Comparison of ENCODE assay signal across 2 cellular contexts in the genomic region with DNA sequence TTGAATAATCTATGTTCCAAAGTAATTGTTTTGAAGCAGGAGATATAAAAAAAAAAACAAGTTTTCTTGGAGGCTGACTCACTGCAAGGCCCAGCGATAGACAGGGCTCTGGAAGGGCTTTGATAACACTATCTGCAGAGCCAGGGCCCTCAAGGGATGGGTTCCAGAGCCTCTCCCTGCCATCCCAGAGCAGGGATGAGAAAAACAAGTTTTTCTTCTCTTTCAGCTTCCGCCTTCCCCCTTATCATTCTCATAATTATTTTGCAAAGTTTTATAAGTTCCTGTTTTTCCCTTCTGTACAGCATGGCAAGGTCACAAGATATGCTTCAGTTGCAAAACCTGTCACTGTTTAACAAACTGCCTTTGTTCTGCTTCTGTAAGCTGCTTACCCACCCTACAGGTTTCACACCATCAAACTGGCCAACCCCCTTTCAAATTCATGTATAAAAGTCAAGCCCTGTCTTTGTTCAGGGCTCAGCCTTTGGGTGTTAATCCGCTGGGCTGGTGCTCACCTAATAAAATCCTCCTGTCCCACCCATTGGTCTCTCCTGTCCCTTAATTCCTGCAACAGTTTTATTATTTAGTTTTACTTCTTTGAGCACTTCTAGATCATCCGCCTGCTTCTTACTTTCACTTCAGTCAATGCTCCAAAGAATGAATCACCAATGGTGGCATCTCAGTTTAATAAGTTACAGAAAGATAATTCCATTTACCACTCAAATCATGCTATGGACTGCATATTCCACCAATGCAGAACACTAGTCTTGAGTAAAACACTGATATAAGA.
TF ChIP-seq lines count a peak whose summit lies in the region.

No MANE protein-coding gene starts in this region.

TF ChIP-seq in GM23338, 12 proteins besides CTCF, POLR2A, EP300 and RAD21 (continued from another document):
- TF ChIP-seq, protein P1, sequence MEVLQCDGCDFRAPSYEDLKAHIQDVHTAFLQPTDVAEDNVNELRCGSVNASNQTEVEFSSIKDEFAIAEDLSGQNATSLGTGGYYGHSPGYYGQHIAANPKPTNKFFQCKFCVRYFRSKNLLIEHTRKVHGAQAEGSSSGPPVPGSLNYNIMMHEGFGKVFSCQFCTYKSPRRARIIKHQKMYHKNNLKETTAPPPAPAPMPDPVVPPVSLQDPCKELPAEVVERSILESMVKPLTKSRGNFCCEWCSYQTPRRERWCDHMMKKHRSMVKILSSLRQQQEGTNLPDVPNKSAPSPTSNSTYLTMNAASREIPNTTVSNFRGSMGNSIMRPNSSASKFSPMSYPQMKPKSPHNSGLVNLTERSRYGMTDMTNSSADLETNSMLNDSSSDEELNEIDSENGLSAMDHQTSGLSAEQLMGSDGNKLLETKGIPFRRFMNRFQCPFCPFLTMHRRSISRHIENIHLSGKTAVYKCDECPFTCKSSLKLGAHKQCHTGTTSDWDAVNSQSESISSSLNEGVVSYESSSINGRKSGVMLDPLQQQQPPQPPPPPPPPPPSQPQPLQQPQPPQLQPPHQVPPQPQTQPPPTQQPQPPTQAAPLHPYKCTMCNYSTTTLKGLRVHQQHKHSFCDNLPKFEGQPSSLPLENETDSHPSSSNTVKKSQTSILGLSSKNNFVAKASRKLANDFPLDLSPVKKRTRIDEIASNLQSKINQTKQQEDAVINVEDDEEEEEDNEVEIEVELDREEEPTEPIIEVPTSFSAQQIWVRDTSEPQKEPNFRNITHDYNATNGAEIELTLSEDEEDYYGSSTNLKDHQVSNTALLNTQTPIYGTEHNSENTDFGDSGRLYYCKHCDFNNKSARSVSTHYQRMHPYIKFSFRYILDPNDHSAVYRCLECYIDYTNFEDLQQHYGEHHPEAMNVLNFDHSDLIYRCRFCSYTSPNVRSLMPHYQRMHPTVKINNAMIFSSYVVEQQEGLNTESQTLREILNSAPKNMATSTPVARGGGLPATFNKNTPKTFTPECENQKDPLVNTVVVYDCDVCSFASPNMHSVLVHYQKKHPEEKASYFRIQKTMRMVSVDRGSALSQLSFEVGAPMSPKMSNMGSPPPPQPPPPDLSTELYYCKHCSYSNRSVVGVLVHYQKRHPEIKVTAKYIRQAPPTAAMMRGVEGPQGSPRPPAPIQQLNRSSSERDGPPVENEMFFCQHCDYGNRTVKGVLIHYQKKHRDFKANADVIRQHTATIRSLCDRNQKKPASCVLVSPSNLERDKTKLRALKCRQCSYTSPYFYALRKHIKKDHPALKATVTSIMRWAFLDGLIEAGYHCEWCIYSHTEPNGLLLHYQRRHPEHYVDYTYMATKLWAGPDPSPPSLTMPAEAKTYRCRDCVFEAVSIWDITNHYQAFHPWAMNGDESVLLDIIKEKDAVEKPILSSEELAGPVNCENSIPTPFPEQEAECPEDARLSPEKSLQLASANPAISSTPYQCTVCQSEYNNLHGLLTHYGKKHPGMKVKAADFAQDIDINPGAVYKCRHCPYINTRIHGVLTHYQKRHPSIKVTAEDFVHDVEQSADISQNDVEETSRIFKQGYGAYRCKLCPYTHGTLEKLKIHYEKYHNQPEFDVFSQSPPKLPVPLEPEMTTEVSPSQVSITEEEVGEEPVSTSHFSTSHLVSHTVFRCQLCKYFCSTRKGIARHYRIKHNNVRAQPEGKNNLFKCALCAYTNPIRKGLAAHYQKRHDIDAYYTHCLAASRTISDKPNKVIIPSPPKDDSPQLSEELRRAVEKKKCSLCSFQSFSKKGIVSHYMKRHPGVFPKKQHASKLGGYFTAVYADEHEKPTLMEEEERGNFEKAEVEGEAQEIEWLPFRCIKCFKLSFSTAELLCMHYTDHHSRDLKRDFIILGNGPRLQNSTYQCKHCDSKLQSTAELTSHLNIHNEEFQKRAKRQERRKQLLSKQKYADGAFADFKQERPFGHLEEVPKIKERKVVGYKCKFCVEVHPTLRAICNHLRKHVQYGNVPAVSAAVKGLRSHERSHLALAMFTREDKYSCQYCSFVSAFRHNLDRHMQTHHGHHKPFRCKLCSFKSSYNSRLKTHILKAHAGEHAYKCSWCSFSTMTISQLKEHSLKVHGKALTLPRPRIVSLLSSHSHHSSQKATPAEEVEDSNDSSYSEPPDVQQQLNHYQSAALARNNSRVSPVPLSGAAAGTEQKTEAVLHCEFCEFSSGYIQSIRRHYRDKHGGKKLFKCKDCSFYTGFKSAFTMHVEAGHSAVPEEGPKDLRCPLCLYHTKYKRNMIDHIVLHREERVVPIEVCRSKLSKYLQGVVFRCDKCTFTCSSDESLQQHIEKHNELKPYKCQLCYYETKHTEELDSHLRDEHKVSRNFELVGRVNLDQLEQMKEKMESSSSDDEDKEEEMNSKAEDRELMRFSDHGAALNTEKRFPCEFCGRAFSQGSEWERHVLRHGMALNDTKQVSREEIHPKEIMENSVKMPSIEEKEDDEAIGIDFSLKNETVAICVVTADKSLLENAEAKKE (CRISPR knock-in tag; IDR thresholded peaks at IDR 0.05), result no peak
- TF ChIP-seq CREB1 (CRISPR knock-in tag; IDR thresholded peaks at IDR 0.05; ENCODE audit: low read depth) (no peak), ZNF114 (CRISPR knock-in tag; IDR thresholded peaks at IDR 0.05) (no peak), POLR2AphosphoS5 (IDR thresholded peaks at IDR 0.05; ENCODE audit: low read depth) (no peak), EZH2phosphoT487 (IDR thresholded peaks at IDR 0.05; ENCODE audit: unreplicated experiment) (no peak)

TF ChIP-seq in K562, 482 proteins besides CTCF, POLR2A, EP300 and RAD21 (continued from another document and continues in another):
- TF ChIP-seq, protein P2, sequence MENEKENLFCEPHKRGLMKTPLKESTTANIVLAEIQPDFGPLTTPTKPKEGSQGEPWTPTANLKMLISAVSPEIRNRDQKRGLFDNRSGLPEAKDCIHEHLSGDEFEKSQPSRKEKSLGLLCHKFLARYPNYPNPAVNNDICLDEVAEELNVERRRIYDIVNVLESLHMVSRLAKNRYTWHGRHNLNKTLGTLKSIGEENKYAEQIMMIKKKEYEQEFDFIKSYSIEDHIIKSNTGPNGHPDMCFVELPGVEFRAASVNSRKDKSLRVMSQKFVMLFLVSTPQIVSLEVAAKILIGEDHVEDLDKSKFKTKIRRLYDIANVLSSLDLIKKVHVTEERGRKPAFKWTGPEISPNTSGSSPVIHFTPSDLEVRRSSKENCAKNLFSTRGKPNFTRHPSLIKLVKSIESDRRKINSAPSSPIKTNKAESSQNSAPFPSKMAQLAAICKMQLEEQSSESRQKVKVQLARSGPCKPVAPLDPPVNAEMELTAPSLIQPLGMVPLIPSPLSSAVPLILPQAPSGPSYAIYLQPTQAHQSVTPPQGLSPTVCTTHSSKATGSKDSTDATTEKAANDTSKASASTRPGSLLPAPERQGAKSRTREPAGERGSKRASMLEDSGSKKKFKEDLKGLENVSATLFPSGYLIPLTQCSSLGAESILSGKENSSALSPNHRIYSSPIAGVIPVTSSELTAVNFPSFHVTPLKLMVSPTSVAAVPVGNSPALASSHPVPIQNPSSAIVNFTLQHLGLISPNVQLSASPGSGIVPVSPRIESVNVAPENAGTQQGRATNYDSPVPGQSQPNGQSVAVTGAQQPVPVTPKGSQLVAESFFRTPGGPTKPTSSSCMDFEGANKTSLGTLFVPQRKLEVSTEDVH (IDR thresholded peaks at IDR 0.05; ENCODE audit: low read depth, partially characterized antibody), result no peak
- TF ChIP-seq, protein P3, sequence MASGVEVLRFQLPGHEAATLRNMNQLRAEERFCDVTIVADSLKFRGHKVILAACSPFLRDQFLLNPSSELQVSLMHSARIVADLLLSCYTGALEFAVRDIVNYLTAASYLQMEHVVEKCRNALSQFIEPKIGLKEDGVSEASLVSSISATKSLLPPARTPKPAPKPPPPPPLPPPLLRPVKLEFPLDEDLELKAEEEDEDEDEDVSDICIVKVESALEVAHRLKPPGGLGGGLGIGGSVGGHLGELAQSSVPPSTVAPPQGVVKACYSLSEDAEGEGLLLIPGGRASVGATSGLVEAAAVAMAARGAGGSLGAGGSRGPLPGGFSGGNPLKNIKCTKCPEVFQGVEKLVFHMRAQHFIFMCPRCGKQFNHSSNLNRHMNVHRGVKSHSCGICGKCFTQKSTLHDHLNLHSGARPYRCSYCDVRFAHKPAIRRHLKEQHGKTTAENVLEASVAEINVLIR (CRISPR knock-in tag; IDR thresholded peaks at IDR 0.05), result peak; percentile 17; the same call in 1 of the 2 replicates
- TF ChIP-seq ZNF699 (CRISPR knock-in tag; IDR thresholded peaks at IDR 0.05; ENCODE audit: insufficient replicate concordance), result no peak
- TF ChIP-seq NCOA2 (IDR thresholded peaks at IDR 0.05; ENCODE audit: partially characterized antibody in 2 of 2), result no peak
- TF ChIP-seq NFATC3 (IDR thresholded peaks at IDR 0.05), result no peak
- TF ChIP-seq, protein P4, sequence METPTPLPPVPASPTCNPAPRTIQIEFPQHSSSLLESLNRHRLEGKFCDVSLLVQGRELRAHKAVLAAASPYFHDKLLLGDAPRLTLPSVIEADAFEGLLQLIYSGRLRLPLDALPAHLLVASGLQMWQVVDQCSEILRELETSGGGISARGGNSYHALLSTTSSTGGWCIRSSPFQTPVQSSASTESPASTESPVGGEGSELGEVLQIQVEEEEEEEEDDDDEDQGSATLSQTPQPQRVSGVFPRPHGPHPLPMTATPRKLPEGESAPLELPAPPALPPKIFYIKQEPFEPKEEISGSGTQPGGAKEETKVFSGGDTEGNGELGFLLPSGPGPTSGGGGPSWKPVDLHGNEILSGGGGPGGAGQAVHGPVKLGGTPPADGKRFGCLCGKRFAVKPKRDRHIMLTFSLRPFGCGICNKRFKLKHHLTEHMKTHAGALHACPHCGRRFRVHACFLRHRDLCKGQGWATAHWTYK (CRISPR knock-in tag; IDR thresholded peaks at IDR 0.05), result no peak
- TF ChIP-seq, protein P5, sequence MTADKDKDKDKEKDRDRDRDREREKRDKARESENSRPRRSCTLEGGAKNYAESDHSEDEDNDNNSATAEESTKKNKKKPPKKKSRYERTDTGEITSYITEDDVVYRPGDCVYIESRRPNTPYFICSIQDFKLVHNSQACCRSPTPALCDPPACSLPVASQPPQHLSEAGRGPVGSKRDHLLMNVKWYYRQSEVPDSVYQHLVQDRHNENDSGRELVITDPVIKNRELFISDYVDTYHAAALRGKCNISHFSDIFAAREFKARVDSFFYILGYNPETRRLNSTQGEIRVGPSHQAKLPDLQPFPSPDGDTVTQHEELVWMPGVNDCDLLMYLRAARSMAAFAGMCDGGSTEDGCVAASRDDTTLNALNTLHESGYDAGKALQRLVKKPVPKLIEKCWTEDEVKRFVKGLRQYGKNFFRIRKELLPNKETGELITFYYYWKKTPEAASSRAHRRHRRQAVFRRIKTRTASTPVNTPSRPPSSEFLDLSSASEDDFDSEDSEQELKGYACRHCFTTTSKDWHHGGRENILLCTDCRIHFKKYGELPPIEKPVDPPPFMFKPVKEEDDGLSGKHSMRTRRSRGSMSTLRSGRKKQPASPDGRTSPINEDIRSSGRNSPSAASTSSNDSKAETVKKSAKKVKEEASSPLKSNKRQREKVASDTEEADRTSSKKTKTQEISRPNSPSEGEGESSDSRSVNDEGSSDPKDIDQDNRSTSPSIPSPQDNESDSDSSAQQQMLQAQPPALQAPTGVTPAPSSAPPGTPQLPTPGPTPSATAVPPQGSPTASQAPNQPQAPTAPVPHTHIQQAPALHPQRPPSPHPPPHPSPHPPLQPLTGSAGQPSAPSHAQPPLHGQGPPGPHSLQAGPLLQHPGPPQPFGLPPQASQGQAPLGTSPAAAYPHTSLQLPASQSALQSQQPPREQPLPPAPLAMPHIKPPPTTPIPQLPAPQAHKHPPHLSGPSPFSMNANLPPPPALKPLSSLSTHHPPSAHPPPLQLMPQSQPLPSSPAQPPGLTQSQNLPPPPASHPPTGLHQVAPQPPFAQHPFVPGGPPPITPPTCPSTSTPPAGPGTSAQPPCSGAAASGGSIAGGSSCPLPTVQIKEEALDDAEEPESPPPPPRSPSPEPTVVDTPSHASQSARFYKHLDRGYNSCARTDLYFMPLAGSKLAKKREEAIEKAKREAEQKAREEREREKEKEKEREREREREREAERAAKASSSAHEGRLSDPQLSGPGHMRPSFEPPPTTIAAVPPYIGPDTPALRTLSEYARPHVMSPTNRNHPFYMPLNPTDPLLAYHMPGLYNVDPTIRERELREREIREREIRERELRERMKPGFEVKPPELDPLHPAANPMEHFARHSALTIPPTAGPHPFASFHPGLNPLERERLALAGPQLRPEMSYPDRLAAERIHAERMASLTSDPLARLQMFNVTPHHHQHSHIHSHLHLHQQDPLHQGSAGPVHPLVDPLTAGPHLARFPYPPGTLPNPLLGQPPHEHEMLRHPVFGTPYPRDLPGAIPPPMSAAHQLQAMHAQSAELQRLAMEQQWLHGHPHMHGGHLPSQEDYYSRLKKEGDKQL (CRISPR knock-in tag; IDR thresholded peaks at IDR 0.05; ENCODE audit: borderline replicate concordance), result no peak
